ENCODE assay signal across 24 cellular contexts in genomic region chrX:24763989-24764388, GRCh38.
DNase-seq lines count a peak whose midpoint lies in the region; FAIRE-seq and TF ChIP-seq lines count a peak whose summit lies in the region.
"Had no signal": no experiment of that assay in that cellular context is flagged by ENCODE, and none has a peak within 500 bp of the region (broad histone marks: within the 10 kb centered on the region; RNA-seq: fewer than 3 reads in every experiment).

No MANE protein-coding gene starts in this region.

- H3K4me3 ChIP-seq in mammary epithelial cell (replicated peaks in 1 of 3; ENCODE audit: insufficient read depth in 1 of 3, low read depth in 2 of 3, low read length in 3 of 3) (no peak overlapping the region), HEK293 (ENCODE audit: low read depth, low read length) (no peak overlapping the region), astrocyte (ENCODE audit: insufficient read depth, low read depth, low read length) (no peak overlapping the region)
- H3K4me3 ChIP-seq: GM12878 had no signal

- no peaks in the 10 kb centered on the region for H3K9me3 ChIP-seq in mammary epithelial cell (replicated peaks; ENCODE audit: insufficient read depth, low read length)
- no peaks in the 10 kb centered on the region for H3K9me3 ChIP-seq in HEK293 (ENCODE audit: control insufficient read depth, insufficient read depth, low read depth, low read length)
- no peaks in the 10 kb centered on the region for H3K9me3 ChIP-seq in astrocyte (ENCODE audit: insufficient read depth, low read depth, low read length)
- H3K9me3 ChIP-seq: BE2C had no signal

- H3K36me3 Mint-ChIP-seq in MCF 10A (ENCODE audit: insufficient read depth, unreplicated experiment), result peaks cover 6% of the 10 kb centered on the region
- no peaks in the 10 kb centered on the region for H3K36me3 Mint-ChIP-seq in astrocyte (ENCODE audit: low read depth, unreplicated experiment)
- peaks cover 65% of the 10 kb centered on the region for H3K36me3 Mint-ChIP-seq in activated T-helper 2 cell treated with anti-CD3 and anti-CD28 coated beads, Interferon-gamma antibody, Interleukin-2, Interleukin-4, amounts not matched to agents 10 μg/mL and 5 μg/mL and 100 μg/mL, durations not matched to agents 14 hours and 24 hours and 36 hours (ENCODE audit: low read depth)

- H3K4me1 Mint-ChIP-seq in MCF 10A (ENCODE audit: insufficient read depth, unreplicated experiment) (no peaks in the 10 kb centered on the region), astrocyte (ENCODE audit: low read depth, unreplicated experiment) (peaks cover 23% of the 10 kb centered on the region)
- H3K4me1 Mint-ChIP-seq in activated T-helper 2 cell treated with anti-CD3 and anti-CD28 coated beads, Interferon-gamma antibody, Interleukin-2, Interleukin-4, amounts not matched to agents 10 μg/mL and 5 μg/mL and 100 μg/mL, durations not matched to agents 14 hours and 24 hours and 36 hours (ENCODE audit: low read depth), result peaks cover 12% of the 10 kb centered on the region
- H3K4me1 Mint-ChIP-seq: CD4-positive, CD25-positive, alpha-beta regulatory T cell; IgD-negative memory B cell had no signal

- H3K9me3 Mint-ChIP-seq in MCF 10A (ENCODE audit: unreplicated experiment) (no peaks in the 10 kb centered on the region), astrocyte (ENCODE audit: unreplicated experiment) (no peaks in the 10 kb centered on the region)
- no peaks in the 10 kb centered on the region for H3K9me3 Mint-ChIP-seq in activated T-helper 2 cell treated with anti-CD3 and anti-CD28 coated beads, Interferon-gamma antibody, Interleukin-2, Interleukin-4, amounts not matched to agents 10 μg/mL and 5 μg/mL and 100 μg/mL, durations not matched to agents 14 hours and 24 hours and 36 hours
- H3K9me3 Mint-ChIP-seq: HFFc6 had no signal

- peak overlapping the region; percentile 79 for H3K27ac Mint-ChIP-seq in MCF 10A (ENCODE audit: low read depth, unreplicated experiment)
- no peak overlapping the region for H3K27ac Mint-ChIP-seq in astrocyte (ENCODE audit: unreplicated experiment)
- H3K27ac Mint-ChIP-seq in activated T-helper 2 cell treated with anti-CD3 and anti-CD28 coated beads, Interferon-gamma antibody, Interleukin-2, Interleukin-4, amounts not matched to agents 10 μg/mL and 5 μg/mL and 100 μg/mL, durations not matched to agents 14 hours and 24 hours and 36 hours, result no peak overlapping the region
- H3K27ac Mint-ChIP-seq: HFFc6, IgD-negative memory B cell had no signal

- BruUV-seq in MCF 10A (replicated peaks; lab: Mats Ljungman, UMichigan), result no TSS peak
- no TSS peak for BruUV-seq in mammary epithelial cell (replicated peaks; lab: Mats Ljungman, UMichigan)

- CTCF ChIA-PET in MCF 10A (lab: Yijun Ruan, JAX) (interaction anchor here (0.6 to 5.5 kb wide), 3 partner anchors 10 to 70 kb away, joined by 3 to 42 read pairs (median 3); no protein-coding TSS in a partner anchor), mammary epithelial cell (lab: Charles Lee; ENCODE audit: low non-redundant PET) (no interaction called here), HEK293 (lab: Yijun Ruan, JAX) (no interaction called here)

- no peaks in the 10 kb centered on the region for H4K20me1 ChIP-seq in mammary epithelial cell (ENCODE audit: insufficient read depth, low read length)
- H4K20me1 ChIP-seq in astrocyte (ENCODE audit: insufficient read depth, low read length), result no peaks in the 10 kb centered on the region

- H3K27me3 ChIP-seq in mammary epithelial cell (ENCODE audit: insufficient read depth, low read length) (no peaks in the 10 kb centered on the region), astrocyte (ENCODE audit: insufficient read depth, low read length) (no peaks in the 10 kb centered on the region)
- H3K27me3 ChIP-seq: BE2C had no signal

- no peaks in the 10 kb centered on the region for H3K79me2 ChIP-seq in mammary epithelial cell (ENCODE audit: insufficient read depth, low read length)
- no peaks in the 10 kb centered on the region for H3K79me2 ChIP-seq in astrocyte (ENCODE audit: insufficient read depth, low read length)

- H3K4me2 ChIP-seq in mammary epithelial cell (ENCODE audit: insufficient read depth, low read depth, low read length), result no peak overlapping the region
- H3K4me2 ChIP-seq in astrocyte (ENCODE audit: low read length), result no peak overlapping the region

- in situ Hi-C loops in mammary epithelial cell (cut with MboI; ENCODE audit: low sequenced_read_pairs in 2 of 2), result no loop called here

- H2AFZ ChIP-seq in mammary epithelial cell (ENCODE audit: low read depth, low read length) (no peak overlapping the region), astrocyte (ENCODE audit: low read depth, low read length) (no peak overlapping the region)

- peak; percentile 47 for FAIRE-seq in astrocyte (lab: Jason Lieb, UNC)
- FAIRE-seq: A204.1, GM12878, HepG2, HTR-8/SVneo had no signal

- WGBS in mammary epithelial cell (ENCODE audit: low coverage, missing lambda C conversion rate), result 87% methylated on average over 3 of the region's 3 CpGs

- H3K4me1 ChIP-seq in mammary epithelial cell (ENCODE audit: insufficient read depth, low read length) (no peaks in the 10 kb centered on the region), HEK293 (ENCODE audit: control insufficient read depth, insufficient read depth, low read length) (no peaks in the 10 kb centered on the region), astrocyte (ENCODE audit: insufficient read depth, low read length) (peaks cover 9% of the 10 kb centered on the region)
- H3K4me1 ChIP-seq: BE2C had no signal

- intact Hi-C loops in MCF 10A (cut with micrococcal nuclease), result no loop called here
- intact Hi-C loops in mammary epithelial cell (cut with micrococcal nuclease), result no loop called here
- intact Hi-C loops in activated T-helper 2 cell treated with anti-CD3 and anti-CD28 coated beads, Interferon-gamma antibody, Interleukin-2, Interleukin-4, amounts not matched to agents 10 μg/mL and 5 μg/mL and 100 μg/mL, durations not matched to agents 14 hours and 24 hours and 36 hours (cut with micrococcal nuclease), result no loop called here

- H3K9ac ChIP-seq in mammary epithelial cell (ENCODE audit: insufficient read depth, low read length) (no peak overlapping the region), astrocyte (ENCODE audit: low read length) (no peak overlapping the region)

- no peak for DNase-seq in MCF 10A (ENCODE audit: unreplicated experiment)
- no peak for DNase-seq in mammary epithelial cell
- no peak for DNase-seq in astrocyte (ENCODE audit: low read depth)
- no peak for DNase-seq in NOMO-1 (lab: John Stamatoyannopoulos, UW; ENCODE audit: unreplicated experiment in 2 of 2)
- DNase-seq in activated T-helper 2 cell treated with anti-CD3 and anti-CD28 coated beads, Interferon-gamma antibody, Interleukin-2, Interleukin-4, amounts not matched to agents 10 μg/mL and 5 μg/mL and 100 μg/mL, durations not matched to agents 14 hours and 24 hours and 36 hours (ENCODE audit: low spot score), result no peak
- DNase-seq: ACHN; BE2C; C1 segment of cervical spinal cord; CD4-positive, CD25-positive, alpha-beta regulatory T cell; CD8-positive, alpha-beta memory T cell; COR-L47; DMS 273 treated with DMSO at 0.1 percent for 48 hours; DMS53; DND-41; EL; HCEC 1CT; HFFc6 had no signal

- no peak overlapping the region for H3K4me3 Mint-ChIP-seq in MCF 10A (ENCODE audit: unreplicated experiment)
- no peak overlapping the region for H3K4me3 Mint-ChIP-seq in astrocyte (ENCODE audit: unreplicated experiment)
- H3K4me3 Mint-ChIP-seq in activated T-helper 2 cell treated with anti-CD3 and anti-CD28 coated beads, Interferon-gamma antibody, Interleukin-2, Interleukin-4, amounts not matched to agents 10 μg/mL and 5 μg/mL and 100 μg/mL, durations not matched to agents 14 hours and 24 hours and 36 hours (ENCODE audit: low read depth), result no peak overlapping the region
- H3K4me3 Mint-ChIP-seq: CD4-positive, CD25-positive, alpha-beta regulatory T cell; CD8-positive, alpha-beta memory T cell; HFFc6; IgD-negative memory B cell had no signal

- dilution Hi-C loops in mammary epithelial cell (cut with HindIII; ENCODE audit: low sequenced_read_pairs), result no loop called here

- peaks cover 52% of the 10 kb centered on the region for H3K27me3 Mint-ChIP-seq in MCF 10A (ENCODE audit: insufficient read depth, unreplicated experiment)
- no peaks in the 10 kb centered on the region for H3K27me3 Mint-ChIP-seq in astrocyte (ENCODE audit: low read depth, unreplicated experiment)
- H3K27me3 Mint-ChIP-seq in activated T-helper 2 cell treated with anti-CD3 and anti-CD28 coated beads, Interferon-gamma antibody, Interleukin-2, Interleukin-4, amounts not matched to agents 10 μg/mL and 5 μg/mL and 100 μg/mL, durations not matched to agents 14 hours and 24 hours and 36 hours (ENCODE audit: low read depth), result no peaks in the 10 kb centered on the region
- H3K27me3 Mint-ChIP-seq: CD4-positive, CD25-positive, alpha-beta regulatory T cell; IgD-negative memory B cell had no signal

- H3K27ac ChIP-seq in mammary epithelial cell (ENCODE audit: insufficient read depth, low read depth, low read length) (no peak overlapping the region), HEK293 (ENCODE audit: extremely low read depth, low read depth, low read length) (no peak overlapping the region), astrocyte (ENCODE audit: low read depth, low read length) (no peak overlapping the region)
- H3K27ac ChIP-seq: HL-60 had no signal

- TF ChIP-seq CTCF in MCF 10A (IDR thresholded peaks at IDR 0.05; ENCODE audit: unreplicated experiment) (no peak), mammary epithelial cell (conservative IDR thresholded peaks at IDR 0.05 in 1 of 2, IDR thresholded peaks at IDR 0.05 in 1 of 2; ENCODE audit: extremely low read depth in 1 of 2, insufficient read depth in 1 of 2, low read depth in 1 of 2, low read length in 2 of 2) (no peak), HEK293 (tag by site-specific recombination; IDR thresholded peaks at IDR 0.05) (no peak), astrocyte (IDR thresholded peaks at IDR 0.05; ENCODE audit: insufficient read depth, low read depth, low read length) (no peak)

- POLR2A ChIA-PET in MCF 10A (lab: Yijun Ruan, JAX), result no interaction called here
- POLR2A ChIA-PET in HEK293 (lab: Yijun Ruan, JAX), result no interaction called here

- H3K36me3 ChIP-seq in mammary epithelial cell (ENCODE audit: insufficient read depth, low read length) (no peaks in the 10 kb centered on the region), HEK293 (ENCODE audit: control insufficient read depth in 2 of 2, insufficient read depth in 1 of 2, low read length in 2 of 2) (peaks cover 20 to 81% of the 10 kb centered on the region in 2 experiments), astrocyte (ENCODE audit: insufficient read depth, low read length) (no peaks in the 10 kb centered on the region)
- H3K36me3 ChIP-seq: BE2C had no signal

TF ChIP-seq in HEK293, 187 proteins besides CTCF, POLR2A, EP300 and RAD21:
- peak; percentile 94 for TF ChIP-seq ZNF664 (tag by site-specific recombination; IDR thresholded peaks at IDR 0.05)
- TF ChIP-seq ZNF571 (tag by site-specific recombination; IDR thresholded peaks at IDR 0.05), result no peak
TF ChIP-seq in HEK293: peak in this region for 1.
